Comparison of ENCODE assay signal across 29 cellular contexts in the genomic region with DNA sequence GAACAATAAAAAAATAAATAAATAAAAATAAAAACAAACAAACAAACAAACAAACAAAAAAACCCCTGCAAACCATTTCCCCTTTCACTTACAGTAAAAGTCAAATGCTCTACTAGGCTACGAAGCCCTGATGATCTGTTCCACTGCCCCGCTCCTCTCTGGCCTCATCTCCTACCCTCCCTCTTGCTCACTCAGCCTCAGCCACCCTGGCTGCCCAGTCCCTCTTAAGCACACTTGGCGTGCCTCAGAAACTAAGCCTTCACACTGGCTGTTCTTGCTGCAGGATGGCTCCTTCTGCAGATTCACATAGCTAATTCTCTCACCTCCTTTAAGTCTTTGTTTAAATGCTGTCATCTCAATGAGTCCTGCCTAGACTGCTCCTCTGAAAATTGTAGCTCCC. TPM values are rescaled to one million over a fixed set of nuclear protein-coding genes. Genes with fewer than 3 reads are reported as not detected.
"Had no signal": no experiment of that assay in that cellular context is flagged by ENCODE, and none has a peak within 500 bp of the region (broad histone marks: within the 10 kb centered on the region; RNA-seq: fewer than 3 reads in every experiment).

No MANE protein-coding gene starts in this region.

- H3K36me3 Mint-ChIP-seq: activated CD4-positive, alpha-beta memory T cell treated with anti-CD3 and anti-CD28 coated beads for 36 hours; activated naive CD8-positive, alpha-beta T cell treated with anti-CD3 and anti-CD28 coated beads for 36 hours had no signal

- H3K9me3 Mint-ChIP-seq: activated CD4-positive, alpha-beta memory T cell treated with anti-CD3 and anti-CD28 coated beads for 36 hours; activated CD4-positive, alpha-beta T cell treated with anti-CD3 and anti-CD28 coated beads, Interleukin-2, amount 10 ng/mL, durations not matched to agents 7 days and 5 days had no signal

- H3K27me3 ChIP-seq: adrenal gland, Peyer's patch, SJCRH30 had no signal

- ATAC-seq: activated T-cell treated with anti-CD3 and anti-CD28 coated beads, Interleukin-2, amount 50 U/mL, for 4 hours; SK-N-SH treated with all-trans-retinoic acid at 6 μM for 48 hours; T-helper 17 cell had no signal

- H3K4me1 ChIP-seq: adrenal gland, Peyer's patch, SJCRH30 had no signal

- H3K4me3 Mint-ChIP-seq: activated CD4-positive, alpha-beta memory T cell treated with anti-CD3 and anti-CD28 coated beads for 36 hours; activated CD4-positive, alpha-beta T cell treated with anti-CD3 and anti-CD28 coated beads, Interleukin-2, amount 10 ng/mL, durations not matched to agents 7 days and 5 days; activated naive CD8-positive, alpha-beta T cell treated with anti-CD3 and anti-CD28 coated beads for 36 hours; activated T-cell treated with anti-CD3 and anti-CD28 coated beads, Interleukin-2, amount 50 U/mL, for 4 hours; IgD-negative memory B cell; T-helper 17 cell had no signal

- H3K27ac Mint-ChIP-seq: activated CD4-positive, alpha-beta memory T cell treated with anti-CD3 and anti-CD28 coated beads for 36 hours; activated CD4-positive, alpha-beta T cell treated with anti-CD3 and anti-CD28 coated beads, Interleukin-2, amount 10 ng/mL, durations not matched to agents 7 days and 5 days; activated naive CD8-positive, alpha-beta T cell treated with anti-CD3 and anti-CD28 coated beads for 36 hours; IgD-negative memory B cell; T-helper 17 cell had no signal

- H3K36me3 ChIP-seq: adrenal gland, Peyer's patch, SJCRH30 had no signal

- H3K27me3 Mint-ChIP-seq: IgD-negative memory B cell had no signal

- H3K4me3 ChIP-seq: adrenal gland, Peyer's patch, SJCRH30 had no signal

- H3K4me1 Mint-ChIP-seq: activated CD4-positive, alpha-beta T cell treated with anti-CD3 and anti-CD28 coated beads, Interleukin-2, amount 10 ng/mL, durations not matched to agents 7 days and 5 days; activated naive CD8-positive, alpha-beta T cell treated with anti-CD3 and anti-CD28 coated beads for 36 hours; IgD-negative memory B cell; T-helper 17 cell had no signal

- H3K27ac ChIP-seq: adrenal gland, KMS-11, Peyer's patch, RWPE1, SJCRH30 had no signal

- DNase-seq: activated CD4-positive, alpha-beta memory T cell treated with anti-CD3 and anti-CD28 coated beads for 36 hours; activated CD4-positive, alpha-beta T cell treated with anti-CD3 and anti-CD28 coated beads, Interleukin-2, amount 10 ng/mL, durations not matched to agents 7 days and 5 days; activated CD4-positive, CD25-positive, alpha-beta regulatory T cell; activated CD8-positive, alpha-beta memory T cell treated with anti-CD3 and anti-CD28 coated beads for 24 hours; activated effector memory CD4-positive, alpha-beta T cell treated with anti-CD3 and anti-CD28 coated beads, Interleukin-2, amount 50 U/mL, for 16 hours; activated naive CD4-positive, alpha-beta T cell treated with Interleukin-2 at 50 U/mL for 16 hours; activated naive CD8-positive, alpha-beta T cell treated with anti-CD3 and anti-CD28 coated beads for 36 hours; activated T-cell treated with anti-CD3 and anti-CD28 coated beads, Interleukin-2, amount 50 U/mL, for 4 hours; adrenal gland; anterior cingulate cortex; caudate nucleus; MM.1S; NCI-H1048; NCI-H146; NCI-H187 treated with DMSO at 0.1 percent for 48 hours; NCI-H2081 treated with DMSO at 0.1 percent for 48 hours; NCI-H2171 treated with DMSO at 0.1 percent for 48 hours; NCI-H226; NCI-H526 treated with DMSO at 0.1 percent for 48 hours; Peyer's patch; Right ventricle myocardium superior; SJCRH30; T-helper 17 cell; T1000 had no signal

- H3K9me3 ChIP-seq: adrenal gland, Peyer's patch, SJCRH30 had no signal

- H3K4me2 ChIP-seq: KMS-11 had no signal

RNA-seq across cellular contexts. Expression of gene SH2D1B, which starts 54.9 kb away (rescaled TPM):
- total RNA-seq: activated CD4-positive, alpha-beta memory T cell treated with anti-CD3 and anti-CD28 coated beads for 36 hours; activated CD4-positive, alpha-beta T cell treated with anti-CD3 and anti-CD28 coated beads, Interleukin-2, amount 10 ng/mL, durations not matched to agents 7 days and 5 days; activated naive CD8-positive, alpha-beta T cell treated with anti-CD3 and anti-CD28 coated beads for 36 hours; NCI-H460; SJCRH30 had no signal
